ENCODE assay signal across 8 cellular contexts in genomic region chr13:43787998-43788397, GRCh38. TPM values are rescaled to one million over a fixed set of nuclear protein-coding genes. Genes with fewer than 3 reads are reported as not detected.
DNase-seq lines count a peak whose midpoint lies in the region; ATAC-seq and FAIRE-seq lines count a peak whose summit lies in the region.

No MANE protein-coding gene starts in this region.

- H3K27me3 Mint-ChIP-seq in activated naive CD8-positive, alpha-beta T cell treated with anti-CD3 and anti-CD28 coated beads, Interleukin-2, amount 50 U/mL, for 24 hours = peaks cover 57% of the 10 kb centered on the region

- peaks cover 14% of the 10 kb centered on the region for H3K4me1 Mint-ChIP-seq in activated naive CD8-positive, alpha-beta T cell treated with anti-CD3 and anti-CD28 coated beads, Interleukin-2, amount 50 U/mL, for 24 hours

- no peaks in the 10 kb centered on the region for H3K9me3 Mint-ChIP-seq in activated naive CD8-positive, alpha-beta T cell treated with anti-CD3 and anti-CD28 coated beads, Interleukin-2, amount 50 U/mL, for 24 hours

- peak; percentile 79 for DNase-seq in COLO668 (lab: John Stamatoyannopoulos, UW; ENCODE audit: unreplicated experiment)
- DNase-seq in HT1080 (ENCODE audit: low read depth) = peak; percentile 74
- DNase-seq in activated naive CD8-positive, alpha-beta T cell treated with anti-CD3 and anti-CD28 coated beads, Interleukin-2, amount 50 U/mL, for 24 hours = no peak
- peak; percentile 46 to 59 for DNase-seq in lung microvascular endothelial cell (ENCODE audit: low read depth in 2 of 2)
- DNase-seq in HTR-8/SVneo (ENCODE audit: insufficient read length, low spot score) = no peak
- DNase-seq in iPS-NIHi11 (ENCODE audit: low spot score) = no peak
- DNase-seq in stimulated activated naive CD4-positive, alpha-beta T cell (lab: John Stamatoyannopoulos, UW) = no peak
- no peak for DNase-seq in stimulated activated CD4-positive, alpha-beta T cell treated with anti-CD3 and anti-CD28 coated beads, Interleukin-2, amount 100 ng/mL, for 24 hours

- FAIRE-seq in HTR-8/SVneo (lab: Jason Lieb, UNC) = no peak

- no peak overlapping the region for H3K27ac Mint-ChIP-seq in activated naive CD8-positive, alpha-beta T cell treated with anti-CD3 and anti-CD28 coated beads, Interleukin-2, amount 50 U/mL, for 24 hours

- ATAC-seq in activated naive CD8-positive, alpha-beta T cell treated with anti-CD3 and anti-CD28 coated beads, Interleukin-2, amount 50 U/mL, for 24 hours = no peak

- no peaks in the 10 kb centered on the region for H3K36me3 Mint-ChIP-seq in activated naive CD8-positive, alpha-beta T cell treated with anti-CD3 and anti-CD28 coated beads, Interleukin-2, amount 50 U/mL, for 24 hours (ENCODE audit: low read depth)

- peak overlapping the region; percentile 67 for H3K4me3 Mint-ChIP-seq in activated naive CD8-positive, alpha-beta T cell treated with anti-CD3 and anti-CD28 coated beads, Interleukin-2, amount 50 U/mL, for 24 hours

RNA-seq across cellular contexts. Expression of gene ENOX1, which starts 1.2 kb away (rescaled TPM):
- total RNA-seq in HT1080 (2014; rRNA removed; shearing (Covaris generic)) = 2.8 and 3.2 TPM in 2 replicates
- 2.6 and 4.8 TPM in 2 replicates for polyA plus RNA-seq in HT1080 (2015; cell fraction: cytosol; rRNA removed)
- 1.7 and 2.1 TPM in 2 replicates for polyA plus RNA-seq in HT1080 (2015; cell fraction: nucleus; rRNA removed)
- total RNA-seq in lung microvascular endothelial cell = under 0.01 and 1.7 TPM in 2 replicates

Comparison
In these comparisons a context has a peak if more than half of its experiments do, and no peak if none do; other contexts are left out.
1. DNase-seq: peak in COLO668 (single experiment), HT1080 (single experiment) and lung microvascular endothelial cell (2 of 2); none in activated naive CD8-positive, alpha-beta T cell treated with anti-CD3 and anti-CD28 coated beads, Interleukin-2, amount 50 U/mL, for 24 hours (single experiment), HTR-8/SVneo (single experiment), iPS-NIHi11 (single experiment), stimulated activated naive CD4-positive, alpha-beta T cell (0 of 6) and stimulated activated CD4-positive, alpha-beta T cell treated with anti-CD3 and anti-CD28 coated beads, Interleukin-2, amount 100 ng/mL, for 24 hours (0 of 2).